ENCODE assay signal across 1 cellular context in the genomic region with DNA sequence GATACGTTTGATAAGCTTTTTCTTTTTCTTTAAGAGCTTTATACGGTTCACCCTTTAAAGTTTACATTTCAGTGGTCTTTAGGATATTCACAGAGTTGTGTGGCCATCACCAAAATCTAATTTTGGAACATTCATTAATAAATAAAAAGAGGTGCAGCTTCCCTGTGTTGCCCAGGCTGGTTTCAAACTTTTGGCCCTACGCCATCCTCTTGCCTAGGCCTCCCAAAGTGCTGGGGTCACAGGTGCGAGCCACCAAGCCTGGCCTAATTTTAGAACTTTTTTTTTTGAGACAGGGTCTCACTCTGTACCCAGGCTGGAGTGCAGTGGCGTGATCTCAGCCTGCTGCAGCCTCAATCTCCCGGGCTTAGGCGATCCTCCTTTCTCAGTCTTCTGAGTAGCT.
TF ChIP-seq lines count a peak whose summit lies in the region.

No MANE protein-coding gene starts in this region.

TF ChIP-seq in K562, 482 proteins besides CTCF, POLR2A, EP300 and RAD21:
- TF ChIP-seq NFE2 (IDR thresholded peaks at IDR 0.05; ENCODE audit: low read depth) (no peak), CCAR2 (IDR thresholded peaks at IDR 0.05; ENCODE audit: low read depth, low read length) (no peak), ZNF444 (CRISPR knock-in tag; IDR thresholded peaks at IDR 0.05) (no peak), ZNF589 (CRISPR knock-in tag; IDR thresholded peaks at IDR 0.05; ENCODE audit: low read depth) (no peak), MEF2D (tag; conservative IDR thresholded peaks at IDR 0.05; ENCODE audit: low read depth) (no peak), SMAD1 (IDR thresholded peaks at IDR 0.05; ENCODE audit: low read depth, low read length, partially characterized antibody) (no peak), FOXP1 (CRISPR knock-in tag; IDR thresholded peaks at IDR 0.05) (0 out of 2 replicates have a peak, but pooled peaks have one; percentile 53), E2F3 (CRISPR knock-in tag; IDR thresholded peaks at IDR 0.05) (no peak), ZZZ3 (IDR thresholded peaks at IDR 0.05) (no peak), MCM5 (IDR thresholded peaks at IDR 0.05; ENCODE audit: low read depth) (no peak), MTF1 (CRISPR knock-in tag; IDR thresholded peaks at IDR 0.05; ENCODE audit: borderline replicate concordance) (peak; percentile 75; the same call in 1 of the 2 replicates), NFIC (IDR thresholded peaks at IDR 0.05) (peak; percentile 62)
- TF ChIP-seq, protein P1, sequence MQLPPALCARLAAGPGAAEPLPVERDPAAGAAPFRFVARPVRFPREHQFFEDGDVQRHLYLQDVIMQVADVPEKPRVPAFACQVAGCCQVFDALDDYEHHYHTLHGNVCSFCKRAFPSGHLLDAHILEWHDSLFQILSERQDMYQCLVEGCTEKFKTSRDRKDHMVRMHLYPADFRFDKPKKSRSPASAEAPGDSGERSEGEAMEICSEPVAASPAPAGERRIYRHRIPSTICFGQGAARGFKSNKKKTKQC (CRISPR knock-in tag; IDR thresholded peaks at IDR 0.05) = 0 out of 2 replicates have a peak, but pooled peaks have one; percentile 10
